ENCODE assay signal across 8 cellular contexts in genomic region chr1:163323339-163323738, GRCh38. TPM values are rescaled to one million over a fixed set of nuclear protein-coding genes. Genes with fewer than 3 reads are reported as not detected.
A peak's percentile ranks its signal among the peaks of the same experiment; 100 is the strongest.
DNase-seq lines count a peak whose midpoint lies in the region; ATAC-seq, FAIRE-seq and TF ChIP-seq lines count a peak whose summit lies in the region.
"Not testable (repeated sequence)": the region's sequence is repeated elsewhere in the genome, so short reads cannot be mapped to it uniquely, and the experiment has no call there.

No MANE protein-coding gene starts in this region.

- 73% methylated on average over 3 of the region's 3 CpGs for WGBS in A549 (ENCODE audit: missing lambda C conversion rate)
- WGBS in SK-N-SH (ENCODE audit: low lambda C conversion rate): 69% methylated on average over 2 of the region's 3 CpGs
- whole genome bisulfite sequencing in K562 (ENCODE audit: insufficient coverage, low coverage, missing lambda C conversion rate): 43% methylated on average over 3 of the region's 3 CpGs

- H3K9ac ChIP-seq in Karpas-422 (ENCODE audit: low read length) (peak overlapping the region; percentile 83), SK-N-SH (peak overlapping the region; percentile 82; the same call in 1 of the 2 replicates), K562 (ENCODE audit: insufficient read depth in 1 of 2, low read depth in 2 of 2, low read length in 2 of 2) (peak overlapping the region; percentile 71 to 92; a peak in 2 of 4 replicates)

- in situ Hi-C loops in K562 (cut with MboI): not testable (repeated sequence)

- H3K9me3 Mint-ChIP-seq in GM23338; activated T-cell treated with anti-CD3 and anti-CD28 coated beads, Interleukin-2, amount 50 U/mL, for 24 hours: not testable (repeated sequence)

- not testable (repeated sequence) for H3K9me3 ChIP-seq in A549; Karpas-422 (ENCODE audit: low read length); SK-N-SH; K562 (replicated peaks; ENCODE audit: control insufficient read depth, insufficient read depth, low read depth, low read length); cardiac muscle cell (ENCODE audit: low read depth); osteoblast (ENCODE audit: low read depth, low read length)

- not testable (repeated sequence) for H3K4me1 Mint-ChIP-seq in GM23338
- peaks cover 23% of the 10 kb centered on the region for H3K4me1 Mint-ChIP-seq in activated T-cell treated with anti-CD3 and anti-CD28 coated beads, Interleukin-2, amount 50 U/mL, for 24 hours (ENCODE audit: low read depth)

- not testable (repeated sequence) for H3K9me2 ChIP-seq in GM23338 (ENCODE audit: insufficient read depth); Karpas-422 (replicated peaks; ENCODE audit: insufficient read depth, low read length); SK-N-SH

- H3K27me3 ChIP-seq in GM23338 (ENCODE audit: insufficient read depth); Karpas-422 (ENCODE audit: low read length); SK-N-SH (ENCODE audit: insufficient read depth); K562 (ENCODE audit: control insufficient read depth in 2 of 2, insufficient read depth in 2 of 2, low read length in 2 of 2); cardiac muscle cell; osteoblast (ENCODE audit: insufficient read depth, low read length): not testable (repeated sequence)

- not testable (repeated sequence) for H3K27me3 Mint-ChIP-seq in GM23338 (ENCODE audit: insufficient read depth, low read depth, poor library complexity); activated T-cell treated with anti-CD3 and anti-CD28 coated beads, Interleukin-2, amount 50 U/mL, for 24 hours

- POLR2A ChIA-PET in A549 (lab: Yijun Ruan, JAX): not testable (repeated sequence)
- POLR2A ChIA-PET in SK-N-SH (lab: Yijun Ruan, JAX): interaction anchor here (1.4 kb wide), 1 partner anchor 121 kb away, joined by 3 read pairs; the partner anchor contains the start of gene RGS5
- POLR2A ChIA-PET in K562 (lab: Yijun Ruan, JAX): interaction anchor here (0.8 to 1.8 kb wide), 2 partner anchors 10 to 338 kb away, joined by 4 to 5 read pairs; no protein-coding TSS in a partner anchor

- H3K4me1 ChIP-seq in A549: peaks cover 17% of the 10 kb centered on the region; the same call in 2 of the 3 replicates
- H3K4me1 ChIP-seq in GM23338 (ENCODE audit: insufficient read depth); K562 (replicated peaks in 1 of 2; ENCODE audit: control insufficient read depth in 2 of 2, insufficient read depth in 2 of 2, low read length in 2 of 2); cardiac muscle cell (ENCODE audit: low read depth): not testable (repeated sequence)
- H3K4me1 ChIP-seq in Karpas-422 (ENCODE audit: low read length): peaks cover 37% of the 10 kb centered on the region
- peaks cover 9 to 13% of the 10 kb centered on the region in 2 experiments; a peak in 3 of 4 replicates for H3K4me1 ChIP-seq in SK-N-SH (ENCODE audit: control insufficient read depth in 1 of 2, insufficient read depth in 2 of 2, low read depth in 1 of 2, low read length in 1 of 2)
- peaks cover 14% of the 10 kb centered on the region for H3K4me1 ChIP-seq in osteoblast (ENCODE audit: insufficient read depth, low read length)

- TF ChIP-seq POLR2A in A549 (IDR thresholded peaks at IDR 0.05; ENCODE audit: low read length); K562 (conservative IDR thresholded peaks at IDR 0.05): not testable (repeated sequence)

- not testable (repeated sequence) for H3K36me3 Mint-ChIP-seq in GM23338 (ENCODE audit: low read depth)
- H3K36me3 Mint-ChIP-seq in activated T-cell treated with anti-CD3 and anti-CD28 coated beads, Interleukin-2, amount 50 U/mL, for 24 hours (ENCODE audit: low read depth): peaks cover 39% of the 10 kb centered on the region

- not testable (repeated sequence) for H3K9me1 ChIP-seq in K562 (ENCODE audit: control insufficient read depth, insufficient read depth, low read length)

- not testable (repeated sequence) for TF ChIP-seq EP300 in A549 (IDR thresholded peaks at IDR 0.05); SK-N-SH (IDR thresholded peaks at IDR 0.05; ENCODE audit: borderline replicate concordance in 1 of 2, low read depth in 1 of 2, low read length in 1 of 2); K562 (IDR thresholded peaks at IDR 0.05; ENCODE audit: low read length)

- not testable (repeated sequence) for TF ChIP-seq RAD21 in A549 (conservative IDR thresholded peaks at IDR 0.05 in 1 of 2, IDR thresholded peaks at IDR 0.05 in 1 of 2); SK-N-SH (IDR thresholded peaks at IDR 0.05; ENCODE audit: low read length); K562 (CRISPR knock-in tag; conservative IDR thresholded peaks at IDR 0.05 in 1 of 2, IDR thresholded peaks at IDR 0.05 in 1 of 2)

- intact Hi-C loops in K562 (cut with micrococcal nuclease): not testable (repeated sequence)

- H3K4me2 ChIP-seq in A549 (peak overlapping the region; percentile 93), GM23338 (peak overlapping the region; percentile 82; the same call in 1 of the 2 replicates), Karpas-422 (ENCODE audit: low read depth, low read length, poor library complexity, severe bottlenecking) (peak overlapping the region; percentile 92), SK-N-SH (peak overlapping the region; percentile 77), K562 (ENCODE audit: insufficient read depth, low read length) (peak overlapping the region; percentile 96), osteoblast (ENCODE audit: insufficient read depth, low read length) (peak overlapping the region; percentile 90)

- DNase-seq in A549 (ENCODE audit: low read depth in 1 of 2, low spot score in 1 of 2); GM23338 (ENCODE audit: low spot score); Karpas-422; SK-N-SH; activated T-cell treated with anti-CD3 and anti-CD28 coated beads, Interleukin-2, amount 50 U/mL, for 24 hours; K562 (ENCODE audit: extremely low read depth in 1 of 4, low spot score in 3 of 4); cardiac muscle cell (ENCODE audit: low read depth in 1 of 2, low spot score in 1 of 2); osteoblast (ENCODE audit: insufficient read length, low spot score, missing footprints): not testable (repeated sequence)

- not testable (repeated sequence) for ATAC-seq in A549, GM23338, K562

- not testable (repeated sequence) for H2AFZ ChIP-seq in GM23338; Karpas-422 (ENCODE audit: low read length); K562 (ENCODE audit: low read depth, low read length)
- H2AFZ ChIP-seq in SK-N-SH (ENCODE audit: low read depth) (peak overlapping the region; percentile 93), osteoblast (ENCODE audit: low read length) (peak overlapping the region; percentile 12)

- H3K4me3 Mint-ChIP-seq in GM23338: peak overlapping the region; percentile 93; the same call in 1 of the 3 replicates
- H3K4me3 Mint-ChIP-seq in activated T-cell treated with anti-CD3 and anti-CD28 coated beads, Interleukin-2, amount 50 U/mL, for 24 hours: peak overlapping the region; percentile 90

- H3K79me2 ChIP-seq in GM23338 (replicated peaks; ENCODE audit: insufficient read depth) (peaks cover 28% of the 10 kb centered on the region), Karpas-422 (ENCODE audit: low read length) (peaks cover 86% of the 10 kb centered on the region), SK-N-SH (ENCODE audit: insufficient read depth) (peaks cover 78% of the 10 kb centered on the region), K562 (ENCODE audit: control insufficient read depth, insufficient read depth, low read length) (peaks cover 46% of the 10 kb centered on the region), osteoblast (ENCODE audit: insufficient read depth, low read length) (peaks cover 50% of the 10 kb centered on the region)

- not testable (repeated sequence) for TF ChIP-seq CTCF in A549 (IDR thresholded peaks at IDR 0.05); GM23338 (conservative IDR thresholded peaks at IDR 0.05; ENCODE audit: low read depth in 2 of 2); SK-N-SH (IDR thresholded peaks at IDR 0.05); K562 (IDR thresholded peaks at IDR 0.05 in 2 of 3, conservative IDR thresholded peaks at IDR 0.05 in 1 of 3; ENCODE audit: insufficient read depth in 2 of 3, low read depth in 1 of 3, low read length in 3 of 3); cardiac muscle cell (IDR thresholded peaks at IDR 0.05; ENCODE audit: low read depth, low read length); osteoblast (IDR thresholded peaks at IDR 0.05; ENCODE audit: extremely low read depth, low read depth, low read length)

- not testable (repeated sequence) for H3K27ac ChIP-seq in A549; GM23338 (ENCODE audit: low read depth); K562 (ENCODE audit: extremely low read depth, low read depth, low read length); cardiac muscle cell
- peak overlapping the region; percentile 90 for H3K27ac ChIP-seq in Karpas-422 (ENCODE audit: low read length)
- H3K27ac ChIP-seq in SK-N-SH (ENCODE audit: low read depth in 2 of 2, low read length in 1 of 2): peak overlapping the region in 1 of 2 experiments; percentile 65; a peak in 1 of 4 replicates
- H3K27ac ChIP-seq in osteoblast (ENCODE audit: low read depth, low read length): peak overlapping the region; percentile 11

- FAIRE-seq in A549 (lab: Jason Lieb, UNC); K562 (lab: Jason Lieb, UNC): not testable (repeated sequence)

- not testable (repeated sequence) for H3K27ac Mint-ChIP-seq in GM23338; activated T-cell treated with anti-CD3 and anti-CD28 coated beads, Interleukin-2, amount 50 U/mL, for 24 hours

- H3K4me3 ChIP-seq in A549: not testable (repeated sequence)
- H3K4me3 ChIP-seq in GM23338 (peak overlapping the region; percentile 62), Karpas-422 (ENCODE audit: low read length) (peak overlapping the region; percentile 76), SK-N-SH (ENCODE audit: low read depth in 2 of 2, low read length in 1 of 2) (peak overlapping the region; percentile 76 to 95; a peak in 3 of 4 replicates), K562 (peak overlapping the region; percentile 60), cardiac muscle cell (peak overlapping the region; percentile 60), osteoblast (ENCODE audit: insufficient read depth, low read length) (peak overlapping the region; percentile 86)

- H3F3A ChIP-seq in GM23338 (replicated peaks; ENCODE audit: low read depth): not testable (repeated sequence)
- peaks cover 11% of the 10 kb centered on the region for H3F3A ChIP-seq in SK-N-SH (replicated peaks; ENCODE audit: insufficient read depth)

- not testable (repeated sequence) for H3K36me3 ChIP-seq in GM23338 (ENCODE audit: insufficient read depth); cardiac muscle cell; osteoblast (ENCODE audit: insufficient read depth, low read length)
- H3K36me3 ChIP-seq in Karpas-422 (ENCODE audit: insufficient read depth, low read length): peaks cover 53% of the 10 kb centered on the region
- H3K36me3 ChIP-seq in SK-N-SH (replicated peaks in 1 of 2; ENCODE audit: control insufficient read depth in 1 of 2, insufficient read depth in 2 of 2, low read length in 1 of 2): peaks cover 13 to 27% of the 10 kb centered on the region in 2 experiments
- H3K36me3 ChIP-seq in K562 (ENCODE audit: control insufficient read depth, insufficient read depth, low read length): peaks cover 36% of the 10 kb centered on the region

- H4K20me1 ChIP-seq in GM23338 (replicated peaks; ENCODE audit: insufficient read depth); Karpas-422 (ENCODE audit: insufficient read depth, low read depth, low read length); SK-N-SH (ENCODE audit: insufficient read depth); K562 (replicated peaks; ENCODE audit: control insufficient read depth, insufficient read depth, low read length); osteoblast (ENCODE audit: insufficient read depth, low read length): not testable (repeated sequence)

- BruUV-seq in K562 (replicated peaks; lab: Mats Ljungman, UMichigan): not testable (repeated sequence)

- CTCF ChIA-PET in A549 (lab: Yijun Ruan, JAX); SK-N-SH (lab: Yijun Ruan, JAX): not testable (repeated sequence)
- CTCF ChIA-PET in K562 (lab: Yijun Ruan, JAX; ENCODE audit: low intra/inter-chr PET ratio): interaction anchor here (0.5 kb wide), 1 partner anchor 493 kb away, joined by 3 read pairs; no protein-coding TSS in a partner anchor

RNA-seq across cellular contexts. Expression of gene NUF2, which starts 1.6 kb away (rescaled TPM):
- 23.7 and 38.5 TPM in 2 replicates for polyA plus RNA-seq in A549 (2011; rRNA removed)
- polyA plus RNA-seq in A549 (2012; cell fraction: cytosol; rRNA removed): 10.5 and 11.4 TPM in 2 replicates
- 14.8 and 21.1 TPM in 2 replicates for polyA plus RNA-seq in A549 (2012; cell fraction: nucleus; rRNA removed)
- polyA plus RNA-seq in A549 (2017; fragmentation: RNase III; extraction: RNeasy Plus Mini Kit Qiagen cat#74134 plus additional on column Dnase treatment): 28.2 to 32.2 TPM (median 28.5 TPM) in 3 replicates
- 5.7 and 7.8 TPM in 2 replicates for polyA minus RNA-seq in A549 (2011; rRNA and poly(A)+ RNA removed)
- 21.7 and 37.6 TPM in 2 replicates for total RNA-seq in GM23338 (2014; rRNA removed; shearing (Covaris generic))
- 47.7 and 51.4 TPM in 2 replicates for polyA plus RNA-seq in GM23338 (2016; fragmentation: Nextera tagmentation; extraction: Ambion mirVana)
- total RNA-seq in Karpas-422 (2014; rRNA removed; shearing (Covaris generic); ENCODE audit: low replicate concordance): 44.6 and 91.7 TPM in 2 replicates
- polyA plus RNA-seq in SK-N-SH (2012; rRNA removed): 11.3 and 13.5 TPM in 2 replicates
- 11.2 and 12.9 TPM in 2 replicates for polyA plus RNA-seq in SK-N-SH (2012; cell fraction: cytosol; rRNA removed)
- polyA plus RNA-seq in SK-N-SH (2012; cell fraction: nucleus; rRNA removed): 11.5 and 22.3 TPM in 2 replicates
- total RNA-seq in K562 (2011; cell fraction: chromatin; rRNA removed; ENCODE audit: low replicate concordance): 31.7 and 105 TPM in 2 replicates
- total RNA-seq in K562 (2011; cell fraction: nucleolus; rRNA removed): 21.0 and 29.3 TPM in 2 replicates
- 27.2 and 36.0 TPM in 2 replicates for total RNA-seq in K562 (2011; cell fraction: nucleoplasm; rRNA removed)
- 37.1 and 43.6 TPM in 2 replicates for total RNA-seq in K562 (2014; rRNA removed)
- 70.7 and 85.1 TPM in 2 replicates for total RNA-seq in K562 (2014; rRNA removed; fragmentation: Illumina TruSeq; extraction: Trizol)
- total RNA-seq in K562 (2015; rRNA removed; fragmentation: Illumina TruSeq; extraction: Trizol): 56.7 and 67.4 TPM in 2 replicates
- 42.5 and 48.0 TPM in 2 replicates for total RNA-seq in K562 (2021)
- 73.1 and 90.0 TPM in 2 replicates for polyA plus RNA-seq in K562 (2011; rRNA removed)
- polyA plus RNA-seq in K562 (2011; cell fraction: cytosol; rRNA removed): 14.7 and 30.5 TPM in 2 replicates
- 37.4 and 63.3 TPM in 2 replicates for polyA plus RNA-seq in K562 (2011; cell fraction: nucleus; rRNA removed)
- polyA plus RNA-seq in K562 (2012): 33.4 and 43.8 TPM in 2 replicates
- 54.7 and 60.3 TPM in 2 replicates for polyA plus RNA-seq in K562 (2014; fragmentation: Illumina TruSeq; extraction: Trizol)
- polyA plus RNA-seq in K562 (2014; fragmentation: Nextera tagmentation; extraction: Ambion mirVana): 10 to 100 TPM; 42.6 to 43.9 TPM
- polyA plus RNA-seq in K562 (2014; rRNA removed): 70.5 and 75.0 TPM in 2 replicates
- 43.3 and 45.9 TPM in 2 replicates for polyA minus RNA-seq in K562 (2011; rRNA and poly(A)+ RNA removed)
- 12.9 and 16.3 TPM in 2 replicates for polyA minus RNA-seq in K562 (2011; cell fraction: cytosol; rRNA and poly(A)+ RNA removed)
- polyA minus RNA-seq in K562 (2011; cell fraction: nucleus; rRNA and poly(A)+ RNA removed): 52.4 and 107 TPM in 2 replicates
- 4.5 and 33.7 TPM in 2 replicates for total RNA-seq in cardiac muscle cell
- polyA plus RNA-seq in cardiac muscle cell: 7.6 and 40.4 TPM in 2 replicates
- total RNA-seq in osteoblast: 1.8 and 3.2 TPM in 2 replicates
